Comparison of ENCODE assay signal across 1 cellular context in genomic region chr18:79798999-79799370, GRCh38.
TF ChIP-seq lines count a peak whose summit lies in the region.

No MANE protein-coding gene starts in this region.

TF ChIP-seq in GM23338, 12 proteins besides CTCF, POLR2A, EP300 and RAD21 (continued from another document):
- no peak for TF ChIP-seq ZNF462 (CRISPR knock-in tag; IDR thresholded peaks at IDR 0.05)
- TF ChIP-seq POLR2AphosphoS5 (IDR thresholded peaks at IDR 0.05; ENCODE audit: low read depth) = no peak
- TF ChIP-seq ZNF114 (CRISPR knock-in tag; IDR thresholded peaks at IDR 0.05) = no peak
- TF ChIP-seq STAT1 (IDR thresholded peaks at IDR 0.05; ENCODE audit: unreplicated experiment) = no peak
